Comparison of ENCODE assay signal across 8 cellular contexts in genomic region chr1:155070721-155071556, GRCh38. TPM values are rescaled to one million over a fixed set of nuclear protein-coding genes. Genes with fewer than 3 reads are reported as not detected.
DNase-seq lines count a peak whose midpoint lies in the region; ATAC-seq and TF ChIP-seq lines count a peak whose summit lies in the region.

No MANE protein-coding gene starts in this region.

- H3K4me1 ChIP-seq in esophagus (ENCODE audit: control insufficient read depth in 2 of 2, insufficient read depth in 2 of 2, low read length in 1 of 2) (peaks cover 2 to 18% of the 10 kb centered on the region in 2 donors), muscle layer of duodenum (ENCODE audit: control insufficient read depth in 1 of 2, insufficient read depth in 2 of 2, low read length in 2 of 2) (peaks cover 3 to 17% of the 10 kb centered on the region in 2 donors)

- no peak overlapping the region for H3K27ac Mint-ChIP-seq in stimulated activated naive CD8-positive, alpha-beta T cell treated with anti-CD3 and anti-CD28 coated beads, Interleukin-15, amount 100 ng/mL, for 72 hours

- DNase-seq in DMS79 treated with DMSO at 0.1 percent for 48 hours (lab: John Stamatoyannopoulos, UW) (peak; percentile 78), HFF-Myc (ENCODE audit: extremely low read depth, low read depth) (no peak), NCI-H69 (lab: John Stamatoyannopoulos, UW) (peak; percentile 95), activated T-cell treated with anti-CD3 and anti-CD28 coated beads for 48 hours (ENCODE audit: low read depth) (peak; percentile 73)
- DNase-seq in stimulated activated naive CD8-positive, alpha-beta T cell treated with anti-CD3 and anti-CD28 coated beads, Interleukin-15, amount 100 ng/mL, for 72 hours, result peak; percentile 81 to 87

- H3K4me3 Mint-ChIP-seq in stimulated activated naive CD8-positive, alpha-beta T cell treated with anti-CD3 and anti-CD28 coated beads, Interleukin-15, amount 100 ng/mL, for 72 hours, result peak overlapping the region; percentile 41 to 62

- no peaks in the 10 kb centered on the region for H3K9me3 Mint-ChIP-seq in stimulated activated naive CD8-positive, alpha-beta T cell treated with anti-CD3 and anti-CD28 coated beads, Interleukin-15, amount 100 ng/mL, for 72 hours

- peaks cover 8% of the 10 kb centered on the region for H3K27me3 Mint-ChIP-seq in stimulated activated naive CD8-positive, alpha-beta T cell treated with anti-CD3 and anti-CD28 coated beads, Interleukin-15, amount 100 ng/mL, for 72 hours

- H3K27ac ChIP-seq in esophagus (ENCODE audit: low read depth in 2 of 2, low read length in 1 of 2), result peak overlapping the region; percentile 87 to 94
- peak overlapping the region; percentile 16 for H3K27ac ChIP-seq in muscle layer of duodenum (ENCODE audit: low read length)

- peak; percentile 95 for ATAC-seq in stimulated activated naive CD8-positive, alpha-beta T cell treated with anti-CD3 and anti-CD28 coated beads, Interleukin-15, amount 100 ng/mL, for 72 hours
- ATAC-seq in GM19455 (IDR thresholded peaks at IDR 0.05; ENCODE audit: unreplicated experiment), result no peak

- WGBS in esophagus, 2 donors, result 4% methylated on average over 58 to 60 of the region's 60 CpGs

- H3K4me1 Mint-ChIP-seq in stimulated activated naive CD8-positive, alpha-beta T cell treated with anti-CD3 and anti-CD28 coated beads, Interleukin-15, amount 100 ng/mL, for 72 hours, result peaks cover 52% of the 10 kb centered on the region

- H3K4me3 ChIP-seq in HFF-Myc (replicated peaks; ENCODE audit: low read depth, low read length) (peak overlapping the region; percentile 28), esophagus (ENCODE audit: low read depth in 1 of 2, low read length in 2 of 2) (peak overlapping the region; percentile 36 to 40), muscle layer of duodenum (ENCODE audit: low read depth in 1 of 2, low read length in 2 of 2) (peak overlapping the region; percentile 57 to 66)

- H3K36me3 ChIP-seq in esophagus (ENCODE audit: control insufficient read depth in 2 of 2, insufficient read depth in 2 of 2, low read length in 1 of 2) (peaks cover 2 to 18% of the 10 kb centered on the region in 2 donors), muscle layer of duodenum (ENCODE audit: control insufficient read depth in 1 of 2, insufficient read depth in 2 of 2, low read length in 2 of 2) (no peaks in the 10 kb centered on the region)

- peak; percentile 24 for TF ChIP-seq CTCF in HFF-Myc (IDR thresholded peaks at IDR 0.05; ENCODE audit: low read depth, low read length, missing control alignments)

- H3K9me3 ChIP-seq in esophagus (ENCODE audit: control insufficient read depth in 2 of 2, insufficient read depth in 1 of 2, low read depth in 1 of 2, low read length in 1 of 2) (no peaks in the 10 kb centered on the region), muscle layer of duodenum (ENCODE audit: control insufficient read depth in 1 of 2, low read length in 2 of 2) (no peaks in the 10 kb centered on the region)

- H3K27me3 ChIP-seq in esophagus (ENCODE audit: control insufficient read depth in 1 of 2, insufficient read depth in 2 of 2, low read length in 2 of 2) (no peaks in the 10 kb centered on the region), muscle layer of duodenum (ENCODE audit: low read depth, low read length) (no peaks in the 10 kb centered on the region)

RNA-seq across cellular contexts. Expression of gene EFNA4, which starts 7.4 kb away (rescaled TPM):
- 10 to 100 TPM; 14.7 to 16.2 TPM for polyA plus RNA-seq in esophagus

RNA-seq across cellular contexts. Expression of gene EFNA3, which starts 7.7 kb away (rescaled TPM):
- polyA plus RNA-seq in esophagus, result 10 to 100 TPM; 16.3 to 21.7 TPM

RNA-seq across cellular contexts. Expression of gene ADAM15, which starts 19.8 kb away (rescaled TPM):
- polyA plus RNA-seq in esophagus, result 100 to 1,000 TPM; 122 to 222 TPM

RNA-seq across cellular contexts. Expression of gene DCST1, which starts 37.3 kb away (rescaled TPM):
- under 1 TPM; 0.14 to 0.29 TPM for polyA plus RNA-seq in esophagus

RNA-seq across cellular contexts. Expression of gene DCST2, which starts 37.4 kb away (rescaled TPM):
- polyA plus RNA-seq in esophagus, result 10 to 100 TPM in 1 of 2 donors, 1 to 10 TPM in 1; 1.7 to 10.1 TPM
